17 cellular contexts compared by ENCODE assay signal in genomic region chr5:168844566-168845296, GRCh38.
"Had no signal": no experiment of that assay in that cellular context is flagged by ENCODE, and none has a peak within 500 bp of the region (broad histone marks: within the 10 kb centered on the region; RNA-seq: fewer than 3 reads in every experiment).

No MANE protein-coding gene starts in this region.

- H3K27ac ChIP-seq: esophagus squamous epithelium, psoas muscle, testis, VCaP had no signal

- H3K27me3 ChIP-seq: heart right ventricle, testis had no signal

- FAIRE-seq: bronchial epithelial cell, colon had no signal

- H3K4me1 Mint-ChIP-seq: activated CD4-positive, alpha-beta memory T cell treated with anti-CD3 and anti-CD28 coated beads, Interleukin-2, amount 10 ng/mL, durations not matched to agents 7 days and 5 days; activated naive CD8-positive, alpha-beta T cell treated with anti-CD3 and anti-CD28 coated beads, Interleukin-2, amount 10 ng/mL, durations not matched to agents 7 days and 5 days; T-cell had no signal

- H3K27ac Mint-ChIP-seq: activated CD4-positive, alpha-beta memory T cell treated with anti-CD3 and anti-CD28 coated beads, Interleukin-2, amount 10 ng/mL, durations not matched to agents 7 days and 5 days; activated CD4-positive, alpha-beta T cell treated with anti-CD3 and anti-CD28 coated beads for 36 hours; activated naive CD8-positive, alpha-beta T cell treated with anti-CD3 and anti-CD28 coated beads, Interleukin-2, amount 10 ng/mL, durations not matched to agents 7 days and 5 days; T-cell had no signal

- H3K4me3 Mint-ChIP-seq: activated CD4-positive, alpha-beta memory T cell treated with anti-CD3 and anti-CD28 coated beads, Interleukin-2, amount 10 ng/mL, durations not matched to agents 7 days and 5 days; activated CD4-positive, alpha-beta T cell treated with anti-CD3 and anti-CD28 coated beads for 36 hours; activated naive CD8-positive, alpha-beta T cell treated with anti-CD3 and anti-CD28 coated beads, Interleukin-2, amount 10 ng/mL, durations not matched to agents 7 days and 5 days; stimulated activated naive CD8-positive, alpha-beta T cell treated with anti-CD3 and anti-CD28 coated beads, Interleukin-15, Interleukin-2, amounts not matched to agents 100 ng/mL and 50 ng/mL, for 24 hours; T-cell had no signal

- H3K9me3 ChIP-seq: esophagus squamous epithelium, heart right ventricle, psoas muscle, testis had no signal

- DNase-seq: activated CD4-positive, alpha-beta memory T cell treated with anti-CD3 and anti-CD28 coated beads, Interleukin-2, amount 10 ng/mL, durations not matched to agents 7 days and 5 days; activated CD4-positive, alpha-beta T cell treated with anti-CD3 and anti-CD28 coated beads for 36 hours; activated naive CD8-positive, alpha-beta T cell treated with anti-CD3 and anti-CD28 coated beads, Interleukin-2, amount 10 ng/mL, durations not matched to agents 7 days and 5 days; activated T-cell treated with anti-CD3 and anti-CD28 coated beads, Interleukin-2, amount 50 U/mL, for 48 hours; esophagus squamous epithelium; foreskin fibroblast; heart right ventricle; islet precursor cell; occipital lobe; psoas muscle; stimulated activated CD4-positive, alpha-beta T cell treated with anti-CD3 and anti-CD28 coated beads, Interleukin-4, amount 100 ng/mL, for 24 hours; T-cell; testis had no signal

- H3K9me3 Mint-ChIP-seq: activated CD4-positive, alpha-beta memory T cell treated with anti-CD3 and anti-CD28 coated beads, Interleukin-2, amount 10 ng/mL, durations not matched to agents 7 days and 5 days; activated naive CD8-positive, alpha-beta T cell treated with anti-CD3 and anti-CD28 coated beads, Interleukin-2, amount 10 ng/mL, durations not matched to agents 7 days and 5 days; stimulated activated naive CD8-positive, alpha-beta T cell treated with anti-CD3 and anti-CD28 coated beads, Interleukin-15, Interleukin-2, amounts not matched to agents 100 ng/mL and 50 ng/mL, for 24 hours; T-cell had no signal

- H3K36me3 Mint-ChIP-seq: activated naive CD8-positive, alpha-beta T cell treated with anti-CD3 and anti-CD28 coated beads, Interleukin-2, amount 10 ng/mL, durations not matched to agents 7 days and 5 days; T-cell had no signal

- H3K4me3 ChIP-seq: esophagus squamous epithelium, psoas muscle, testis had no signal

- H3K4me1 ChIP-seq: esophagus squamous epithelium, psoas muscle, testis had no signal

- H3K36me3 ChIP-seq: esophagus squamous epithelium, heart right ventricle had no signal
